1 cellular context compared by ENCODE assay signal in genomic region chr14:104687601-104688504, GRCh38.
TF ChIP-seq lines count a peak whose summit lies in the region.

No MANE protein-coding gene starts in this region.

TF ChIP-seq in HepG2, 621 proteins besides CTCF, POLR2A, EP300 and RAD21 (continued from another document and continues in another):
- TF ChIP-seq ZHX2 (IDR thresholded peaks at IDR 0.05; ENCODE audit: low read depth) (no peak), ZHX2 (CRISPR knock-in tag; IDR thresholded peaks at IDR 0.05; ENCODE audit: borderline replicate concordance) (no peak), STAT6 (CRISPR knock-in tag; IDR thresholded peaks at IDR 0.05; ENCODE audit: borderline replicate concordance) (no peak; the same call in 1 of the 2 replicates), SP140L (CRISPR knock-in tag; IDR thresholded peaks at IDR 0.05; ENCODE audit: borderline replicate concordance) (no peak), SKI (IDR thresholded peaks at IDR 0.05; ENCODE audit: partially characterized antibody) (peak; percentile 53), MTA1 (CRISPR knock-in tag; IDR thresholded peaks at IDR 0.05; ENCODE audit: borderline replicate concordance) (peak; percentile 86), RNF2 (conservative IDR thresholded peaks at IDR 0.05; ENCODE audit: low read depth) (no peak), ZNF768 (CRISPR knock-in tag; IDR thresholded peaks at IDR 0.05) (0 out of 2 replicates have a peak, but pooled peaks have one; percentile 10), ZNF879 (CRISPR knock-in tag; IDR thresholded peaks at IDR 0.05) (peak; percentile 74; the same call in 1 of the 2 replicates), ZNF704 (CRISPR knock-in tag; IDR thresholded peaks at IDR 0.05; ENCODE audit: borderline replicate concordance) (peak; percentile 28; the same call in 1 of the 2 replicates), STAG1 (CRISPR knock-in tag; IDR thresholded peaks at IDR 0.05) (no peak), PHF8 (CRISPR knock-in tag; IDR thresholded peaks at IDR 0.05) (peak; percentile 63), POLR2AphosphoS5 (IDR thresholded peaks at IDR 0.05; ENCODE audit: low read depth, low read length) (peak; percentile 69), NFKB2 (CRISPR knock-in tag; IDR thresholded peaks at IDR 0.05; ENCODE audit: borderline replicate concordance) (no peak), ZSCAN9 (CRISPR knock-in tag; IDR thresholded peaks at IDR 0.05; ENCODE audit: borderline replicate concordance) (peak; percentile 52; the same call in 1 of the 2 replicates), MLLT10 (CRISPR knock-in tag; IDR thresholded peaks at IDR 0.05) (no peak), HNF4A (CRISPR knock-in tag; IDR thresholded peaks at IDR 0.05) (peak; percentile 89), ZNF766 (CRISPR knock-in tag; IDR thresholded peaks at IDR 0.05; ENCODE audit: borderline replicate concordance) (no peak), THAP11 (CRISPR knock-in tag; IDR thresholded peaks at IDR 0.05) (peak; percentile 42; the same call in 1 of the 2 replicates), ZBTB42 (CRISPR knock-in tag; IDR thresholded peaks at IDR 0.05) (no peak), ZBTB4 (CRISPR knock-in tag; IDR thresholded peaks at IDR 0.05; ENCODE audit: borderline replicate concordance) (peak; percentile 60; the same call in 1 of the 2 replicates), HNRNPH1 (optimal IDR thresholded peaks at IDR 0.05; ENCODE audit: low read depth, low read length) (no peak), IRF2 (CRISPR knock-in tag; IDR thresholded peaks at IDR 0.05) (no peak; the same call in 1 of the 2 replicates), SNAPC4 (CRISPR knock-in tag; IDR thresholded peaks at IDR 0.05) (peak; percentile 46; the same call in 1 of the 2 replicates), REXO4 (CRISPR knock-in tag; IDR thresholded peaks at IDR 0.05; ENCODE audit: borderline replicate concordance) (no peak), KDM1A (CRISPR knock-in tag; IDR thresholded peaks at IDR 0.05) (no peak), ZBTB43 (CRISPR knock-in tag; conservative IDR thresholded peaks at IDR 0.05) (no peak; the same call in 1 of the 2 replicates), FOXA3 (CRISPR knock-in tag; IDR thresholded peaks at IDR 0.05) (peak; percentile 62), LBX2 (CRISPR knock-in tag; IDR thresholded peaks at IDR 0.05; ENCODE audit: borderline replicate concordance) (peak; percentile 62; the same call in 1 of the 2 replicates), KDM3A (CRISPR knock-in tag; IDR thresholded peaks at IDR 0.05; ENCODE audit: low read depth) (peak; percentile 67; the same call in 1 of the 2 replicates), ATF6 (CRISPR knock-in tag; conservative IDR thresholded peaks at IDR 0.05) (no peak), ZNF597 (CRISPR knock-in tag; IDR thresholded peaks at IDR 0.05) (no peak)
